Comparison of ENCODE assay signal across 20 cellular contexts in genomic region chr22:43272301-43272700, GRCh38.
DNase-seq lines count a peak whose midpoint lies in the region; ATAC-seq, FAIRE-seq and TF ChIP-seq lines count a peak whose summit lies in the region.
"Had no signal": no experiment of that assay in that cellular context is flagged by ENCODE, and none has a peak within 500 bp of the region (broad histone marks: within the 10 kb centered on the region; RNA-seq: fewer than 3 reads in every experiment).

No MANE protein-coding gene starts in this region.

- no peaks in the 10 kb centered on the region for H3K79me2 ChIP-seq in HepG2 (ENCODE audit: insufficient read depth, low read length)

- DNase-seq in HepG2 (ENCODE audit: low spot score) (no peak), astrocyte of the hippocampus (ENCODE audit: low read depth, low spot score) (peak; percentile 9), myocyte (ENCODE audit: low read depth) (peak; percentile 67), pancreas (no peak), NCI-H187 treated with DMSO at 0.1 percent for 48 hours (lab: John Stamatoyannopoulos, UW) (no peak), C1 segment of cervical spinal cord (lab: John Stamatoyannopoulos, UW) (no peak)
- DNase-seq: 8988T; activated CD4-positive, alpha-beta T cell treated with anti-CD3 and anti-CD28 coated beads, Interleukin-2, amount 50 U/mL, for 4 hours; BE2C; DMS79; left cardiac atrium; NCI-H1105; NCI-H2029; OCI-M1; T1000; trophoblast cell had no signal

- H3K36me3 ChIP-seq in liver (ENCODE audit: control insufficient read depth in 4 of 4, insufficient read depth in 3 of 4, low read depth in 1 of 4, low read length in 3 of 4) (no peaks in the 10 kb centered on the region), HepG2 (replicated peaks in 1 of 2; ENCODE audit: control insufficient read depth in 1 of 2, insufficient read depth in 2 of 2, low read length in 2 of 2) (no peaks in the 10 kb centered on the region), pancreas (no peaks in the 10 kb centered on the region)
- H3K36me3 ChIP-seq: ascending aorta, BE2C had no signal

- POLR2A ChIA-PET in HepG2 (lab: Yijun Ruan, JAX): no interaction called here

- no TSS peak for BruUV-seq in HepG2 (replicated peaks; lab: Mats Ljungman, UMichigan)

- no peak for TF ChIP-seq POLR2A in HepG2 (IDR thresholded peaks at IDR 0.05; ENCODE audit: insufficient read depth in 1 of 2, low read depth in 2 of 2, low read length in 2 of 2)

- H4K20me1 ChIP-seq in HepG2 (ENCODE audit: insufficient read depth, low read length): no peaks in the 10 kb centered on the region

- H3K4me1 ChIP-seq in liver (ENCODE audit: control insufficient read depth in 4 of 4, insufficient read depth in 4 of 4, low read length in 3 of 4) (peaks cover 0 to 13% (median 6%) of the 10 kb centered on the region in 4 donors), HepG2 (ENCODE audit: insufficient read depth, low read length) (peaks cover 8% of the 10 kb centered on the region), pancreas (no peaks in the 10 kb centered on the region)
- H3K4me1 ChIP-seq: ascending aorta had no signal

- no peak overlapping the region for H3K4me2 ChIP-seq in HepG2 (ENCODE audit: low read depth, low read length)

- TF ChIP-seq CTCF in liver (IDR thresholded peaks at IDR 0.05; ENCODE audit: low read depth, low read length, missing input control) (no peak), HepG2 (CRISPR knock-in tag; IDR thresholded peaks at IDR 0.05) (no peak), pancreas (IDR thresholded peaks at IDR 0.05) (no peak)

- TF ChIP-seq RAD21 in liver (IDR thresholded peaks at IDR 0.05): no peak
- no peak for TF ChIP-seq RAD21 in HepG2 (CRISPR knock-in tag; IDR thresholded peaks at IDR 0.05)

- H3K9ac ChIP-seq in liver (ENCODE audit: low read depth in 1 of 2, low read length in 2 of 2) (no peak overlapping the region), HepG2 (ENCODE audit: insufficient read depth, low read depth, low read length) (no peak overlapping the region)

- no peaks in the 10 kb centered on the region for H3K9me3 ChIP-seq in liver (ENCODE audit: control insufficient read depth in 4 of 4, low read length in 3 of 4)
- no peaks in the 10 kb centered on the region for H3K9me3 ChIP-seq in HepG2 (ENCODE audit: low read length)
- H3K9me3 ChIP-seq in pancreas: no peaks in the 10 kb centered on the region
- H3K9me3 ChIP-seq: ascending aorta, BE2C had no signal

- H3K27me3 ChIP-seq in liver (ENCODE audit: control insufficient read depth in 4 of 4, insufficient read depth in 4 of 4, low read length in 3 of 4) (no peaks in the 10 kb centered on the region), HepG2 (ENCODE audit: control insufficient read depth in 1 of 2, insufficient read depth in 2 of 2, low read length in 2 of 2) (peaks cover 15 to 55% of the 10 kb centered on the region in 2 experiments), pancreas (no peaks in the 10 kb centered on the region)
- H3K27me3 ChIP-seq: ascending aorta, BE2C had no signal

- in situ Hi-C loops in HepG2 (cut with HindIII; ENCODE audit: extremely low pct_ligation_motif_present, low pct_unique_long_range_greater_than_20kb): loop anchor here (5.0 kb wide), 2 partner anchors 40 to 75 kb away; no protein-coding TSS in a partner anchor

- H3K4me3 ChIP-seq in liver (ENCODE audit: low read depth in 1 of 3, low read length in 3 of 3) (no peak overlapping the region), HepG2 (replicated peaks in 1 of 3; ENCODE audit: insufficient read depth in 1 of 3, low read depth in 2 of 3, low read length in 3 of 3) (no peak overlapping the region), pancreas (no peak overlapping the region)
- H3K4me3 ChIP-seq: ascending aorta, GM12878 had no signal

- peak overlapping the region; percentile 42 to 58 for H3K27ac ChIP-seq in liver (ENCODE audit: low read depth in 1 of 2, low read length in 2 of 2)
- H3K27ac ChIP-seq in HepG2 (ENCODE audit: extremely low read length, insufficient read depth, low read length): no peak overlapping the region
- no peak overlapping the region for H3K27ac ChIP-seq in pancreas
- H3K27ac ChIP-seq: ascending aorta had no signal

- CTCF ChIA-PET in HepG2 (lab: Yijun Ruan, JAX; ENCODE audit: low intra/inter-chr PET ratio, low total read pairs): interaction anchor here (0.5 to 2.5 kb wide), 2 partner anchors 41 to 113 kb away, joined by 3 to 36 read pairs; no protein-coding TSS in a partner anchor

- intact Hi-C loops in HepG2 (cut with micrococcal nuclease; ENCODE audit: unreplicated experiment) (no loop called here), pancreas (cut with DNase I) (loop anchor here (5.0 to 10.0 kb wide), 4 partner anchors 72 to 552 kb away; partner anchors contain the start of gene SCUBE1 (in 1 of the 3))

- TF ChIP-seq EP300 in HepG2 (IDR thresholded peaks at IDR 0.05; ENCODE audit: low read depth in 2 of 2, low read length in 2 of 2) (no peak), HepG2 (CRISPR knock-in tag; IDR thresholded peaks at IDR 0.05; ENCODE audit: borderline replicate concordance) (no peak)

- no peak for FAIRE-seq in HepG2 (lab: Jason Lieb, UNC)
- FAIRE-seq in pancreas (lab: Jason Lieb, UNC): no peak
- FAIRE-seq: GM12878 had no signal

- H2AFZ ChIP-seq in HepG2 (ENCODE audit: low read length): no peak overlapping the region

- ATAC-seq in HepG2 (no peak), pancreas (no peak), HG03521 (IDR thresholded peaks at IDR 0.05; ENCODE audit: unreplicated experiment) (no peak)
- ATAC-seq: GM12878 had no signal

- 84% methylated on average over 12 of the region's 12 CpGs for WGBS in liver
- WGBS in HepG2 (ENCODE audit: low lambda C conversion rate): 44% methylated on average over 10 of the region's 12 CpGs
- WGBS in pancreas, 2 donors: 71 to 81% methylated on average over 12 of the region's 12 CpGs

TF ChIP-seq in liver, 16 proteins besides CTCF, POLR2A, EP300 and RAD21 (continues in another document):
- TF ChIP-seq TAF1 (conservative IDR thresholded peaks at IDR 0.05) (no peak), SP1 (IDR thresholded peaks at IDR 0.05) (no peak), NR2F2 (IDR thresholded peaks at IDR 0.05) (no peak), RXRA (IDR thresholded peaks at IDR 0.05) (no peak), FOXA1 (IDR thresholded peaks at IDR 0.05) (no peak), HNF4A (conservative IDR thresholded peaks at IDR 0.05) (no peak), HNF4G (IDR thresholded peaks at IDR 0.05) (no peak), MAX (IDR thresholded peaks at IDR 0.05) (no peak), JUND (IDR thresholded peaks at IDR 0.05) (no peak)
- TF ChIP-seq, protein P1, sequence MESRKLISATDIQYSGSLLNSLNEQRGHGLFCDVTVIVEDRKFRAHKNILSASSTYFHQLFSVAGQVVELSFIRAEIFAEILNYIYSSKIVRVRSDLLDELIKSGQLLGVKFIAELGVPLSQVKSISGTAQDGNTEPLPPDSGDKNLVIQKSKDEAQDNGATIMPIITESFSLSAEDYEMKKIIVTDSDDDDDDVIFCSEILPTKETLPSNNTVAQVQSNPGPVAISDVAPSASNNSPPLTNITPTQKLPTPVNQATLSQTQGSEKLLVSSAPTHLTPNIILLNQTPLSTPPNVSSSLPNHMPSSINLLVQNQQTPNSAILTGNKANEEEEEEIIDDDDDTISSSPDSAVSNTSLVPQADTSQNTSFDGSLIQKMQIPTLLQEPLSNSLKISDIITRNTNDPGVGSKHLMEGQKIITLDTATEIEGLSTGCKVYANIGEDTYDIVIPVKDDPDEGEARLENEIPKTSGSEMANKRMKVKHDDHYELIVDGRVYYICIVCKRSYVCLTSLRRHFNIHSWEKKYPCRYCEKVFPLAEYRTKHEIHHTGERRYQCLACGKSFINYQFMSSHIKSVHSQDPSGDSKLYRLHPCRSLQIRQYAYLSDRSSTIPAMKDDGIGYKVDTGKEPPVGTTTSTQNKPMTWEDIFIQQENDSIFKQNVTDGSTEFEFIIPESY (IDR thresholded peaks at IDR 0.05): no peak

TF ChIP-seq in HepG2, 621 proteins besides CTCF, POLR2A, EP300 and RAD21:
- TF ChIP-seq ZBTB38 (CRISPR knock-in tag; IDR thresholded peaks at IDR 0.05) (no peak), CHCHD3 (CRISPR knock-in tag; IDR thresholded peaks at IDR 0.05) (no peak), PBX3 (CRISPR knock-in tag; IDR thresholded peaks at IDR 0.05; ENCODE audit: borderline replicate concordance) (no peak), ZNF20 (CRISPR knock-in tag; IDR thresholded peaks at IDR 0.05) (no peak), ZNF879 (CRISPR knock-in tag; IDR thresholded peaks at IDR 0.05) (no peak), XBP1 (CRISPR knock-in tag; IDR thresholded peaks at IDR 0.05) (no peak)
- TF ChIP-seq, protein P2, sequence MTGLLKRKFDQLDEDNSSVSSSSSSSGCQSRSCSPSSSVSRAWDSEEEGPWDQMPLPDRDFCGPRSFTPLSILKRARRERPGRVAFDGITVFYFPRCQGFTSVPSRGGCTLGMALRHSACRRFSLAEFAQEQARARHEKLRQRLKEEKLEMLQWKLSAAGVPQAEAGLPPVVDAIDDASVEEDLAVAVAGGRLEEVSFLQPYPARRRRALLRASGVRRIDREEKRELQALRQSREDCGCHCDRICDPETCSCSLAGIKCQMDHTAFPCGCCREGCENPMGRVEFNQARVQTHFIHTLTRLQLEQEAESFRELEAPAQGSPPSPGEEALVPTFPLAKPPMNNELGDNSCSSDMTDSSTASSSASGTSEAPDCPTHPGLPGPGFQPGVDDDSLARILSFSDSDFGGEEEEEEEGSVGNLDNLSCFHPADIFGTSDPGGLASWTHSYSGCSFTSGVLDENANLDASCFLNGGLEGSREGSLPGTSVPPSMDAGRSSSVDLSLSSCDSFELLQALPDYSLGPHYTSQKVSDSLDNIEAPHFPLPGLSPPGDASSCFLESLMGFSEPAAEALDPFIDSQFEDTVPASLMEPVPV (CRISPR knock-in tag; IDR thresholded peaks at IDR 0.05): no peak

Comparison
In these comparisons a context has a peak if more than half of its experiments do, and no peak if none do; other contexts are left out.
1. H3K27ac ChIP-seq: peak in liver (2 of 2); none in HepG2 (single experiment) and pancreas (0 of 4).
2. DNase-seq: peak in astrocyte of the hippocampus (single experiment) and myocyte (single experiment); none in HepG2 (single experiment), pancreas (0 of 6), NCI-H187 treated with DMSO at 0.1 percent for 48 hours (single experiment) and C1 segment of cervical spinal cord (0 of 14).